1 cellular context compared by ENCODE assay signal in genomic region chr3:176920806-176921205, GRCh38.
A peak's percentile ranks its signal among the peaks of the same experiment; 100 is the strongest.
TF ChIP-seq lines count a peak whose summit lies in the region.

No MANE protein-coding gene starts in this region.

TF ChIP-seq in HepG2, 621 proteins besides CTCF, POLR2A, EP300 and RAD21 (continued from another document and continues in another):
- TF ChIP-seq ZNF296 (CRISPR knock-in tag; conservative IDR thresholded peaks at IDR 0.05) (no peak), ZFP41 (CRISPR knock-in tag; IDR thresholded peaks at IDR 0.05; ENCODE audit: borderline replicate concordance) (no peak), NCOR1 (IDR thresholded peaks at IDR 0.05; ENCODE audit: borderline replicate concordance, low read length) (no peak), FOXA3 (CRISPR knock-in tag; IDR thresholded peaks at IDR 0.05) (0 out of 2 replicates have a peak, but pooled peaks have one; percentile 37), MAFG (CRISPR knock-in tag; IDR thresholded peaks at IDR 0.05) (no peak), SNAPC4 (CRISPR knock-in tag; IDR thresholded peaks at IDR 0.05) (no peak), MED1 (CRISPR knock-in tag; IDR thresholded peaks at IDR 0.05) (no peak), GPN1 (CRISPR knock-in tag; IDR thresholded peaks at IDR 0.05; ENCODE audit: borderline replicate concordance) (no peak), ETV6 (CRISPR knock-in tag; conservative IDR thresholded peaks at IDR 0.05) (no peak), MTF2 (CRISPR knock-in tag; IDR thresholded peaks at IDR 0.05; ENCODE audit: borderline replicate concordance) (no peak), KDM5A (IDR thresholded peaks at IDR 0.05; ENCODE audit: borderline replicate concordance, low read length) (no peak), GABPB1 (CRISPR knock-in tag; IDR thresholded peaks at IDR 0.05) (peak; percentile 33; the same call in 1 of the 2 replicates), THYN1 (CRISPR knock-in tag; IDR thresholded peaks at IDR 0.05; ENCODE audit: borderline replicate concordance, low read depth) (no peak), KLF9 (CRISPR knock-in tag; IDR thresholded peaks at IDR 0.05; ENCODE audit: low read depth) (no peak), ELF3 (CRISPR knock-in tag; IDR thresholded peaks at IDR 0.05) (peak; percentile 82), JUN (CRISPR knock-in tag; IDR thresholded peaks at IDR 0.05) (no peak), CENPT (CRISPR knock-in tag; IDR thresholded peaks at IDR 0.05; ENCODE audit: low read depth) (no peak), ATAD3A (CRISPR knock-in tag; IDR thresholded peaks at IDR 0.05) (no peak), MXD4 (CRISPR knock-in tag; IDR thresholded peaks at IDR 0.05) (no peak), SYNCRIP (IDR thresholded peaks at IDR 0.05; ENCODE audit: insufficient read depth, low read depth, low read length) (no peak), SKI (IDR thresholded peaks at IDR 0.05; ENCODE audit: partially characterized antibody) (no peak), HMGA1 (CRISPR knock-in tag; conservative IDR thresholded peaks at IDR 0.05) (no peak), PLSCR1 (CRISPR knock-in tag; IDR thresholded peaks at IDR 0.05; ENCODE audit: borderline replicate concordance) (no peak), KDM5B (CRISPR knock-in tag; IDR thresholded peaks at IDR 0.05; ENCODE audit: borderline replicate concordance) (no peak), ZNF816 (CRISPR knock-in tag; IDR thresholded peaks at IDR 0.05; ENCODE audit: borderline replicate concordance) (no peak), ZNF224 (CRISPR knock-in tag; IDR thresholded peaks at IDR 0.05) (no peak), ZNF660 (CRISPR knock-in tag; IDR thresholded peaks at IDR 0.05; ENCODE audit: borderline replicate concordance, low read depth) (no peak)
- TF ChIP-seq, protein P1, sequence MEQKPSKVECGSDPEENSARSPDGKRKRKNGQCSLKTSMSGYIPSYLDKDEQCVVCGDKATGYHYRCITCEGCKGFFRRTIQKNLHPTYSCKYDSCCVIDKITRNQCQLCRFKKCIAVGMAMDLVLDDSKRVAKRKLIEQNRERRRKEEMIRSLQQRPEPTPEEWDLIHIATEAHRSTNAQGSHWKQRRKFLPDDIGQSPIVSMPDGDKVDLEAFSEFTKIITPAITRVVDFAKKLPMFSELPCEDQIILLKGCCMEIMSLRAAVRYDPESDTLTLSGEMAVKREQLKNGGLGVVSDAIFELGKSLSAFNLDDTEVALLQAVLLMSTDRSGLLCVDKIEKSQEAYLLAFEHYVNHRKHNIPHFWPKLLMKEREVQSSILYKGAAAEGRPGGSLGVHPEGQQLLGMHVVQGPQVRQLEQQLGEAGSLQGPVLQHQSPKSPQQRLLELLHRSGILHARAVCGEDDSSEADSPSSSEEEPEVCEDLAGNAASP (CRISPR knock-in tag; IDR thresholded peaks at IDR 0.05; ENCODE audit: borderline replicate concordance), result no peak
- TF ChIP-seq, protein P2, sequence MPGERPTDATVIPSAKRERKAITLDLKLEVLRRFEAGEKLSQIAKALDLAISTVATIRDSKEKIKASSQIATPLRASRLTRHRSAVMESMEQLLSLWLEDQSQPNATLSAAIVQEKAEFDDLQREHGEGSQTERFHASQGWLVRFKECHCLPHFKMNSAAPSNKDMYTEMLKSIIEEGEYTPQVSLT (CRISPR knock-in tag; IDR thresholded peaks at IDR 0.05; ENCODE audit: borderline replicate concordance, low read depth), result no peak
- TF ChIP-seq, protein P3, sequence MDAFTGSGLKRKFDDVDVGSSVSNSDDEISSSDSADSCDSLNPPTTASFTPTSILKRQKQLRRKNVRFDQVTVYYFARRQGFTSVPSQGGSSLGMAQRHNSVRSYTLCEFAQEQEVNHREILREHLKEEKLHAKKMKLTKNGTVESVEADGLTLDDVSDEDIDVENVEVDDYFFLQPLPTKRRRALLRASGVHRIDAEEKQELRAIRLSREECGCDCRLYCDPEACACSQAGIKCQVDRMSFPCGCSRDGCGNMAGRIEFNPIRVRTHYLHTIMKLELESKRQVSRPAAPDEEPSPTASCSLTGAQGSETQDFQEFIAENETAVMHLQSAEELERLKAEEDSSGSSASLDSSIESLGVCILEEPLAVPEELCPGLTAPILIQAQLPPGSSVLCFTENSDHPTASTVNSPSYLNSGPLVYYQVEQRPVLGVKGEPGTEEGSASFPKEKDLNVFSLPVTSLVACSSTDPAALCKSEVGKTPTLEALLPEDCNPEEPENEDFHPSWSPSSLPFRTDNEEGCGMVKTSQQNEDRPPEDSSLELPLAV (CRISPR knock-in tag; conservative IDR thresholded peaks at IDR 0.05; ENCODE audit: low read depth), result no peak
- TF ChIP-seq, protein P4, sequence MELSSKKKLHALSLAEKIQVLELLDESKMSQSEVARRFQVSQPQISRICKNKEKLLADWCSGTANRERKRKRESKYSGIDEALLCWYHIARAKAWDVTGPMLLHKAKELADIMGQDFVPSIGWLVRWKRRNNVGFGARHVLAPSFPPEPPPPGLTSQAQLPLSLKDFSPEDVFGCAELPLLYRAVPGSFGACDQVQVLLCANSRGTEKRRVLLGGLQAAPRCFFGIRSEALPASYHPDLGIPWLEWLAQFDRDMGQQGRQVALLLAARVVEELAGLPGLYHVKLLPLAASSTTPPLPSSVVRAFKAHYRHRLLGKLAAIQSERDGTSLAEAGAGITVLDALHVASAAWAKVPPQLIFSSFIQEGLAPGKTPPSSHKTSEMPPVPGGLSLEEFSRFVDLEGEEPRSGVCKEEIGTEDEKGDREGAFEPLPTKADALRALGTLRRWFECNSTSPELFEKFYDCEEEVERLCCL (CRISPR knock-in tag; IDR thresholded peaks at IDR 0.05; ENCODE audit: borderline replicate concordance), result no peak
- TF ChIP-seq, protein P5, sequence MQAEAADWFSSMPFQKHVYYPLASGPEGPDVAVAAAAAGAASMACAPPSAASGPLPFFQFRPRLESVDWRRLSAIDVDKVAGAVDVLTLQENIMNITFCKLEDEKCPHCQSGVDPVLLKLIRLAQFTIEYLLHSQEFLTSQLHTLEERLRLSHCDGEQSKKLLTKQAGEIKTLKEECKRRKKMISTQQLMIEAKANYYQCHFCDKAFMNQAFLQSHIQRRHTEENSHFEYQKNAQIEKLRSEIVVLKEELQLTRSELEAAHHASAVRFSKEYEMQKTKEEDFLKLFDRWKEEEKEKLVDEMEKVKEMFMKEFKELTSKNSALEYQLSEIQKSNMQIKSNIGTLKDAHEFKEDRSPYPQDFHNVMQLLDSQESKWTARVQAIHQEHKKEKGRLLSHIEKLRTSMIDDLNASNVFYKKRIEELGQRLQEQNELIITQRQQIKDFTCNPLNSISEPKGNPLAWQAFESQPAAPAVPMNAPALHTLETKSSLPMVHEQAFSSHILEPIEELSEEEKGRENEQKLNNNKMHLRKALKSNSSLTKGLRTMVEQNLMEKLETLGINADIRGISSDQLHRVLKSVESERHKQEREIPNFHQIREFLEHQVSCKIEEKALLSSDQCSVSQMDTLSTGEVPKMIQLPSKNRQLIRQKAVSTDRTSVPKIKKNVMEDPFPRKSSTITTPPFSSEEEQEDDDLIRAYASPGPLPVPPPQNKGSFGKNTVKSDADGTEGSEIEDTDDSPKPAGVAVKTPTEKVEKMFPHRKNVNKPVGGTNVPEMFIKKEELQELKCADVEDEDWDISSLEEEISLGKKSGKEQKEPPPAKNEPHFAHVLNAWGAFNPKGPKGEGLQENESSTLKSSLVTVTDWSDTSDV (CRISPR knock-in tag; IDR thresholded peaks at IDR 0.05), result no peak
- TF ChIP-seq, protein P6, sequence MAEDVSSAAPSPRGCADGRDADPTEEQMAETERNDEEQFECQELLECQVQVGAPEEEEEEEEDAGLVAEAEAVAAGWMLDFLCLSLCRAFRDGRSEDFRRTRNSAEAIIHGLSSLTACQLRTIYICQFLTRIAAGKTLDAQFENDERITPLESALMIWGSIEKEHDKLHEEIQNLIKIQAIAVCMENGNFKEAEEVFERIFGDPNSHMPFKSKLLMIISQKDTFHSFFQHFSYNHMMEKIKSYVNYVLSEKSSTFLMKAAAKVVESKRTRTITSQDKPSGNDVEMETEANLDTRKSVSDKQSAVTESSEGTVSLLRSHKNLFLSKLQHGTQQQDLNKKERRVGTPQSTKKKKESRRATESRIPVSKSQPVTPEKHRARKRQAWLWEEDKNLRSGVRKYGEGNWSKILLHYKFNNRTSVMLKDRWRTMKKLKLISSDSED (CRISPR knock-in tag; IDR thresholded peaks at IDR 0.05), result no peak
- TF ChIP-seq, protein P7, sequence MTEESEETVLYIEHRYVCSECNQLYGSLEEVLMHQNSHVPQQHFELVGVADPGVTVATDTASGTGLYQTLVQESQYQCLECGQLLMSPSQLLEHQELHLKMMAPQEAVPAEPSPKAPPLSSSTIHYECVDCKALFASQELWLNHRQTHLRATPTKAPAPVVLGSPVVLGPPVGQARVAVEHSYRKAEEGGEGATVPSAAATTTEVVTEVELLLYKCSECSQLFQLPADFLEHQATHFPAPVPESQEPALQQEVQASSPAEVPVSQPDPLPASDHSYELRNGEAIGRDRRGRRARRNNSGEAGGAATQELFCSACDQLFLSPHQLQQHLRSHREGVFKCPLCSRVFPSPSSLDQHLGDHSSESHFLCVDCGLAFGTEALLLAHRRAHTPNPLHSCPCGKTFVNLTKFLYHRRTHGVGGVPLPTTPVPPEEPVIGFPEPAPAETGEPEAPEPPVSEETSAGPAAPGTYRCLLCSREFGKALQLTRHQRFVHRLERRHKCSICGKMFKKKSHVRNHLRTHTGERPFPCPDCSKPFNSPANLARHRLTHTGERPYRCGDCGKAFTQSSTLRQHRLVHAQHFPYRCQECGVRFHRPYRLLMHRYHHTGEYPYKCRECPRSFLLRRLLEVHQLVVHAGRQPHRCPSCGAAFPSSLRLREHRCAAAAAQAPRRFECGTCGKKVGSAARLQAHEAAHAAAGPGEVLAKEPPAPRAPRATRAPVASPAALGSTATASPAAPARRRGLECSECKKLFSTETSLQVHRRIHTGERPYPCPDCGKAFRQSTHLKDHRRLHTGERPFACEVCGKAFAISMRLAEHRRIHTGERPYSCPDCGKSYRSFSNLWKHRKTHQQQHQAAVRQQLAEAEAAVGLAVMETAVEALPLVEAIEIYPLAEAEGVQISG (CRISPR knock-in tag; IDR thresholded peaks at IDR 0.05), result no peak
